1 cellular context compared by ENCODE assay signal in the genomic region with DNA sequence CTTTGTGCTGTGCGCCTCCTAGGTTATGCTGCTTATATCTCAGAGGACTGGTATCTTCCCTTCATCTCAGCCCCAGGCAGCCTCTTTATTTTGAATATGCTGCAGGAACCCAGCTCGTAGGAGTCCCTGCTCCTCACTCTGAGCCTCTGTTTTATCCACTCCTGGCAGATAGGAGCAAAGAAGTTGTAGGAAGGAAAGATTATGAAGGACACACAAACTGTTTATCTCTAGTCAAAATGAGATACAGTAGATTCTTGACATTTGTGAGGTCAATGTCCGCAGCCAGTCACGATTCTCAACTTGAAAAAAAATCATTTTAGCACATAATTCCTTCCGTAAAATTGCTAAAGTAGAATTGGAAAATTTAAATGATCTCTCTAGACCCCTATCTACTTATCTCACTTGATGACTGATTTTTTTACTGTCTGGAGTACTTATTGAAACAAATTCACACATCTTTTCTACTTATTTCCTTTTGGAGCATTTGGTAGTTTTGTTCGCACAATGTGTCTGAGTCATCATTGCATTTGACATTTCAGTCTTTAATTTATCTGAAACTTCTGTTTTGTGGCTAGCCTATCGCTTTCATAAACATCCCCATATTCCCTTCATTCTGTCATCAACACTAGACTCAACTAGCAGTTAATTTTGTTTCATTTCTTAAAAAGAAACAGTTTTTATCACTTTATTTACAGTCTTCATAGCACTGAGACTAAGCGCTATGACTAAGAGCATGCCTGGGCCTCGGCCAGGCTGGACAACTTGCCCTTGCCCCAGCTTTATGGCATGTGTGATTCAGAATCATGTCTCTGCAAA.
A peak's percentile ranks its signal among the peaks of the same experiment; 100 is the strongest.
TF ChIP-seq lines count a peak whose summit lies in the region.

No MANE protein-coding gene starts in this region.

TF ChIP-seq in K562, 482 proteins besides CTCF, POLR2A, EP300 and RAD21 (continued from another document):
- TF ChIP-seq, protein P1, sequence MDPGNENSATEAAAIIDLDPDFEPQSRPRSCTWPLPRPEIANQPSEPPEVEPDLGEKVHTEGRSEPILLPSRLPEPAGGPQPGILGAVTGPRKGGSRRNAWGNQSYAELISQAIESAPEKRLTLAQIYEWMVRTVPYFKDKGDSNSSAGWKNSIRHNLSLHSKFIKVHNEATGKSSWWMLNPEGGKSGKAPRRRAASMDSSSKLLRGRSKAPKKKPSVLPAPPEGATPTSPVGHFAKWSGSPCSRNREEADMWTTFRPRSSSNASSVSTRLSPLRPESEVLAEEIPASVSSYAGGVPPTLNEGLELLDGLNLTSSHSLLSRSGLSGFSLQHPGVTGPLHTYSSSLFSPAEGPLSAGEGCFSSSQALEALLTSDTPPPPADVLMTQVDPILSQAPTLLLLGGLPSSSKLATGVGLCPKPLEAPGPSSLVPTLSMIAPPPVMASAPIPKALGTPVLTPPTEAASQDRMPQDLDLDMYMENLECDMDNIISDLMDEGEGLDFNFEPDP (CRISPR knock-in tag; IDR thresholded peaks at IDR 0.05), result no peak
- TF ChIP-seq JUNB (CRISPR knock-in tag; conservative IDR thresholded peaks at IDR 0.05) (no peak), EGR1 (conservative IDR thresholded peaks at IDR 0.05) (no peak), SOX6 (IDR thresholded peaks at IDR 0.05) (0 out of 2 replicates have a peak, but pooled peaks have one; percentile 7), PHF8 (IDR thresholded peaks at IDR 0.05; ENCODE audit: borderline replicate concordance, low read length) (no peak), CREBBP (IDR thresholded peaks at IDR 0.05; ENCODE audit: low read depth, low read length) (no peak), ZNF75A (CRISPR knock-in tag; IDR thresholded peaks at IDR 0.05) (no peak), CBFA2T2 (conservative IDR thresholded peaks at IDR 0.05) (peak; percentile 46; the same call in 1 of the 2 replicates), TCF3 (CRISPR knock-in tag; IDR thresholded peaks at IDR 0.05) (peak; percentile 73), ARNT (IDR thresholded peaks at IDR 0.05) (no peak), KLF6 (CRISPR knock-in tag; IDR thresholded peaks at IDR 0.05; ENCODE audit: borderline replicate concordance) (no peak), NFE2 (IDR thresholded peaks at IDR 0.05; ENCODE audit: low read depth) (0 out of 2 replicates have a peak, but pooled peaks have one; percentile 15), RCOR1 (IDR thresholded peaks at IDR 0.05; ENCODE audit: borderline replicate concordance in 1 of 2, low read depth in 2 of 2, low read length in 2 of 2) (0 out of 4 replicates have a peak, but pooled peaks of 1 of the 2 experiments have one; percentile 36), NCOA6 (IDR thresholded peaks at IDR 0.05) (no peak), RBFOX2 (IDR thresholded peaks at IDR 0.05; ENCODE audit: low read depth, low read length) (no peak), JUND (IDR thresholded peaks at IDR 0.05; ENCODE audit: borderline replicate concordance, low read depth, low read length) (peak; percentile 50; the same call in 1 of the 2 replicates), JUND (tag; IDR thresholded peaks at IDR 0.05; ENCODE audit: borderline replicate concordance, low read depth, low read length) (peak; percentile 62; the same call in 2 of the 3 replicates), ZNF644 (tag; IDR thresholded peaks at IDR 0.05; ENCODE audit: low read depth) (no peak), ARID2 (IDR thresholded peaks at IDR 0.05) (no peak), KLF16 (IDR thresholded peaks at IDR 0.05) (peak; percentile 30; the same call in 1 of the 2 replicates), HNRNPLL (IDR thresholded peaks at IDR 0.05; ENCODE audit: low read depth, low read length, poor library complexity, severe bottlenecking) (no peak), CCNT2 (IDR thresholded peaks at IDR 0.05; ENCODE audit: borderline replicate concordance, extremely low read depth, insufficient read length, low read depth, low read length) (peak; percentile 39), ARID1B (IDR thresholded peaks at IDR 0.05) (peak; percentile 61), NBN (IDR thresholded peaks at IDR 0.05; ENCODE audit: low read depth) (no peak), LCOR (CRISPR knock-in tag; IDR thresholded peaks at IDR 0.05) (no peak), GATA2 (CRISPR knock-in tag; IDR thresholded peaks at IDR 0.05) (0 out of 2 replicates have a peak, but pooled peaks have one; percentile 15), SMARCA4 (IDR thresholded peaks at IDR 0.05) (0 out of 2 replicates have a peak, but pooled peaks have one; percentile 32), ZNF263 (CRISPR knock-in tag; IDR thresholded peaks at IDR 0.05; ENCODE audit: borderline replicate concordance) (no peak), ETS2 (tag; IDR thresholded peaks at IDR 0.05; ENCODE audit: borderline replicate concordance, poor library complexity, severe bottlenecking) (no peak), PHB2 (IDR thresholded peaks at IDR 0.05; ENCODE audit: low read depth) (no peak), NR2C2 (CRISPR knock-in tag; IDR thresholded peaks at IDR 0.05) (no peak), NR2C2 (tag; IDR thresholded peaks at IDR 0.05) (no peak), ESRRB (CRISPR knock-in tag; IDR thresholded peaks at IDR 0.05; ENCODE audit: borderline replicate concordance) (no peak), MEIS2 (IDR thresholded peaks at IDR 0.05; ENCODE audit: partially characterized antibody) (peak; percentile 66), MCM3 (IDR thresholded peaks at IDR 0.05) (no peak), CBFA2T3 (IDR thresholded peaks at IDR 0.05) (peak; percentile 63), TEAD4 (IDR thresholded peaks at IDR 0.05; ENCODE audit: low read length) (peak; percentile 36; the same call in 1 of the 2 replicates), TEAD4 (CRISPR knock-in tag; IDR thresholded peaks at IDR 0.05; ENCODE audit: borderline replicate concordance) (no peak), HDGF (IDR thresholded peaks at IDR 0.05) (no peak), FOSL1 (tag; conservative IDR thresholded peaks at IDR 0.05) (peak; percentile 81), GTF2E2 (tag; IDR thresholded peaks at IDR 0.05) (0 out of 2 replicates have a peak, but pooled peaks have one; percentile 5)
- TF ChIP-seq, protein P2, sequence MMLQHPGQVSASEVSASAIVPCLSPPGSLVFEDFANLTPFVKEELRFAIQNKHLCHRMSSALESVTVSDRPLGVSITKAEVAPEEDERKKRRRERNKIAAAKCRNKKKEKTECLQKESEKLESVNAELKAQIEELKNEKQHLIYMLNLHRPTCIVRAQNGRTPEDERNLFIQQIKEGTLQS (IDR thresholded peaks at IDR 0.05), result peak; percentile 70
- TF ChIP-seq, protein P2 (CRISPR knock-in tag; conservative IDR thresholded peaks at IDR 0.05), result no peak
- TF ChIP-seq, protein P3, sequence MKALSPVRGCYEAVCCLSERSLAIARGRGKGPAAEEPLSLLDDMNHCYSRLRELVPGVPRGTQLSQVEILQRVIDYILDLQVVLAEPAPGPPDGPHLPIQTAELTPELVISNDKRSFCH (CRISPR knock-in tag; IDR thresholded peaks at IDR 0.05), result no peak
- TF ChIP-seq, protein P3 (tag; IDR thresholded peaks at IDR 0.05), result peak; percentile 95
- TF ChIP-seq, protein P4, sequence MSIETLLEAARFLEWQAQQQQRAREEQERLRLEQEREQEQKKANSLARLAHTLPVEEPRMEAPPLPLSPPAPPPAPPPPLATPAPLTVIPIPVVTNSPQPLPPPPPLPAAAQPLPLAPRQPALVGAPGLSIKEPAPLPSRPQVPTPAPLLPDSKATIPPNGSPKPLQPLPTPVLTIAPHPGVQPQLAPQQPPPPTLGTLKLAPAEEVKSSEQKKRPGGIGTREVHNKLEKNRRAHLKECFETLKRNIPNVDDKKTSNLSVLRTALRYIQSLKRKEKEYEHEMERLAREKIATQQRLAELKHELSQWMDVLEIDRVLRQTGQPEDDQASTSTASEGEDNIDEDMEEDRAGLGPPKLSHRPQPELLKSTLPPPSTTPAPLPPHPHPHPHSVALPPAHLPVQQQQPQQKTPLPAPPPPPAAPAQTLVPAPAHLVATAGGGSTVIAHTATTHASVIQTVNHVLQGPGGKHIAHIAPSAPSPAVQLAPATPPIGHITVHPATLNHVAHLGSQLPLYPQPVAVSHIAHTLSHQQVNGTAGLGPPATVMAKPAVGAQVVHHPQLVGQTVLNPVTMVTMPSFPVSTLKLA (conservative IDR thresholded peaks at IDR 0.05), result no peak
- TF ChIP-seq, protein P5, sequence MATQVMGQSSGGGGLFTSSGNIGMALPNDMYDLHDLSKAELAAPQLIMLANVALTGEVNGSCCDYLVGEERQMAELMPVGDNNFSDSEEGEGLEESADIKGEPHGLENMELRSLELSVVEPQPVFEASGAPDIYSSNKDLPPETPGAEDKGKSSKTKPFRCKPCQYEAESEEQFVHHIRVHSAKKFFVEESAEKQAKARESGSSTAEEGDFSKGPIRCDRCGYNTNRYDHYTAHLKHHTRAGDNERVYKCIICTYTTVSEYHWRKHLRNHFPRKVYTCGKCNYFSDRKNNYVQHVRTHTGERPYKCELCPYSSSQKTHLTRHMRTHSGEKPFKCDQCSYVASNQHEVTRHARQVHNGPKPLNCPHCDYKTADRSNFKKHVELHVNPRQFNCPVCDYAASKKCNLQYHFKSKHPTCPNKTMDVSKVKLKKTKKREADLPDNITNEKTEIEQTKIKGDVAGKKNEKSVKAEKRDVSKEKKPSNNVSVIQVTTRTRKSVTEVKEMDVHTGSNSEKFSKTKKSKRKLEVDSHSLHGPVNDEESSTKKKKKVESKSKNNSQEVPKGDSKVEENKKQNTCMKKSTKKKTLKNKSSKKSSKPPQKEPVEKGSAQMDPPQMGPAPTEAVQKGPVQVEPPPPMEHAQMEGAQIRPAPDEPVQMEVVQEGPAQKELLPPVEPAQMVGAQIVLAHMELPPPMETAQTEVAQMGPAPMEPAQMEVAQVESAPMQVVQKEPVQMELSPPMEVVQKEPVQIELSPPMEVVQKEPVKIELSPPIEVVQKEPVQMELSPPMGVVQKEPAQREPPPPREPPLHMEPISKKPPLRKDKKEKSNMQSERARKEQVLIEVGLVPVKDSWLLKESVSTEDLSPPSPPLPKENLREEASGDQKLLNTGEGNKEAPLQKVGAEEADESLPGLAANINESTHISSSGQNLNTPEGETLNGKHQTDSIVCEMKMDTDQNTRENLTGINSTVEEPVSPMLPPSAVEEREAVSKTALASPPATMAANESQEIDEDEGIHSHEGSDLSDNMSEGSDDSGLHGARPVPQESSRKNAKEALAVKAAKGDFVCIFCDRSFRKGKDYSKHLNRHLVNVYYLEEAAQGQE (CRISPR knock-in tag; IDR thresholded peaks at IDR 0.05; ENCODE audit: low read depth), result no peak
- TF ChIP-seq, protein P6, sequence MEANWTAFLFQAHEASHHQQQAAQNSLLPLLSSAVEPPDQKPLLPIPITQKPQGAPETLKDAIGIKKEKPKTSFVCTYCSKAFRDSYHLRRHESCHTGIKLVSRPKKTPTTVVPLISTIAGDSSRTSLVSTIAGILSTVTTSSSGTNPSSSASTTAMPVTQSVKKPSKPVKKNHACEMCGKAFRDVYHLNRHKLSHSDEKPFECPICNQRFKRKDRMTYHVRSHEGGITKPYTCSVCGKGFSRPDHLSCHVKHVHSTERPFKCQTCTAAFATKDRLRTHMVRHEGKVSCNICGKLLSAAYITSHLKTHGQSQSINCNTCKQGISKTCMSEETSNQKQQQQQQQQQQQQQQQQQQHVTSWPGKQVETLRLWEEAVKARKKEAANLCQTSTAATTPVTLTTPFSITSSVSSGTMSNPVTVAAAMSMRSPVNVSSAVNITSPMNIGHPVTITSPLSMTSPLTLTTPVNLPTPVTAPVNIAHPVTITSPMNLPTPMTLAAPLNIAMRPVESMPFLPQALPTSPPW (CRISPR knock-in tag; IDR thresholded peaks at IDR 0.05), result no peak
